ENCODE assay signal across 8 cellular contexts in the genomic region with DNA sequence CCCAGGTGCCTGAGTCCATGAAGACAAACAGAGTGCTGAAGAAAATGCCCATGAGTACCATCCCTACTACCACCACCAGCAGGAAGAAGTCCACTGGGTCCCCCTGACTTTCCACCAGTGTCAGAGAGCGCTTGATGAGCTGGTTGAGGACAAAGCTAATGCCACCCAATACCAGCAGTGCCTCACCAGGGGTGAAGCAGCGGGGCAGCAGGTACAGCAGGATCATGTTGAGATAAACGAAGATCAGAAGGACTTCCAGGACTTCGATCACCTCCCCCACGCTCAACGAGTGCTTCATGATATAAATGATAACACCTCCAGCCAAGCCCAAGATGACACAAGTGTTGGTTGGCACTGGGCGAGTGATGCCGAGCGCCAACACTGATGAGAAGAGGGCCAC. TPM values are rescaled to one million over a fixed set of nuclear protein-coding genes. Genes with fewer than 3 reads are reported as not detected.
DNase-seq lines count a peak whose midpoint lies in the region; ATAC-seq, FAIRE-seq and TF ChIP-seq lines count a peak whose summit lies in the region.

No MANE protein-coding gene starts in this region.

- H3K18ac ChIP-seq in H9 (ENCODE audit: insufficient read length, low read depth, low read length) = no peak overlapping the region

- ATAC-seq in activated B cell treated with CpG ODN at 0.5 μM for 24 hours (ENCODE audit: low read depth) = no peak

- H4K20me1 ChIP-seq in H9 (ENCODE audit: control insufficient read depth, insufficient read depth, insufficient read length) = peaks cover 4% of the 10 kb centered on the region

- H3K4me1 ChIP-seq in H9 (ENCODE audit: insufficient read depth, low read length) (peaks cover 4% of the 10 kb centered on the region; the same call in 1 of the 2 replicates), skeletal muscle satellite cell (ENCODE audit: control insufficient read depth, insufficient read depth, low read length) (peaks cover 11% of the 10 kb centered on the region)

- H3K23me2 ChIP-seq in H9 (ENCODE audit: insufficient read length, low read depth, low read length, poor library complexity, severe bottlenecking) = peaks cover 12% of the 10 kb centered on the region

- H2AK5ac ChIP-seq in H9 (ENCODE audit: insufficient read length, low read length) = no peak overlapping the region

- no peak overlapping the region for H4K5ac ChIP-seq in H9 (ENCODE audit: insufficient read length, low read depth, low read length)

- no peak overlapping the region for H2BK15ac ChIP-seq in H9 (ENCODE audit: low read depth, low read length)

- no peak overlapping the region for H2BK120ac ChIP-seq in H9 (ENCODE audit: low read depth, low read length, poor library complexity, severe bottlenecking)

- H3K27ac Mint-ChIP-seq in H9 = peak overlapping the region in 2 of 3 experiments; percentile 99 to 100; a peak in 2 of 7 replicates
- H3K27ac Mint-ChIP-seq in activated B cell treated with CpG ODN at 0.5 μM for 24 hours = peak overlapping the region; percentile 97
- H3K27ac Mint-ChIP-seq in glutamatergic neuron (ENCODE audit: unreplicated experiment) = peak overlapping the region; percentile 53

- H3K23ac ChIP-seq in H9 (ENCODE audit: insufficient read length, low read depth, low read length) = no peak overlapping the region

- intact Hi-C loops in activated B cell treated with CpG ODN at 0.5 μM for 24 hours (cut with micrococcal nuclease) = loop anchor here (10.0 kb wide), 1 partner anchor 242 kb away; a partner anchor contains a TSS

- no peak overlapping the region for H4K91ac ChIP-seq in H9 (ENCODE audit: insufficient read length, low read depth, low read length)

- H3K27me3 ChIP-seq in H9 (ENCODE audit: insufficient read depth, low read length) (no peaks in the 10 kb centered on the region), skeletal muscle satellite cell (ENCODE audit: control insufficient read depth, insufficient read depth, low read length) (no peaks in the 10 kb centered on the region)

- H3K79me1 ChIP-seq in H9 (ENCODE audit: insufficient read depth, low read depth, low read length, poor library complexity, severe bottlenecking) = no peaks in the 10 kb centered on the region

- H2BK5ac ChIP-seq in H9 (ENCODE audit: insufficient read length, low read length) = no peak overlapping the region

- H2BK12ac ChIP-seq in H9 (ENCODE audit: insufficient read length, low read depth, low read length) = no peak overlapping the region

- H3K9ac ChIP-seq in H9 (ENCODE audit: extremely low read depth, insufficient read length, low read length) = no peak overlapping the region
- H3K9ac ChIP-seq in skeletal muscle satellite cell (ENCODE audit: low read depth, low read length) = peak overlapping the region; percentile 94

- H3K14ac ChIP-seq in H9 (ENCODE audit: insufficient read depth, low read length) = no peak overlapping the region

- DNase-seq in H9 = no peak
- no peak for DNase-seq in activated B cell treated with CpG ODN at 0.5 μM for 24 hours
- no peak for DNase-seq in glutamatergic neuron
- no peak for DNase-seq in RCC 7860 (ENCODE audit: low spot score)
- no peak for DNase-seq in activated effector memory CD4-positive, alpha-beta T cell treated with anti-CD3 and anti-CD28 coated beads, Interleukin-2, amount 50 U/mL, for 16 hours
- DNase-seq in stimulated activated CD4-positive, alpha-beta T cell treated with anti-CD3 and anti-CD28 coated beads, Interleukin-4, amount 100 ng/mL, for 24 hours = no peak
- DNase-seq in HTR-8/SVneo (ENCODE audit: insufficient read length, low spot score) = no peak

- H3K36me3 Mint-ChIP-seq in H9 (ENCODE audit: insufficient read depth in 1 of 3, low read depth in 3 of 3) (peaks cover 12 to 35% (median 25%) of the 10 kb centered on the region in 3 experiments; a peak in 6 of 7 replicates), activated B cell treated with CpG ODN at 0.5 μM for 24 hours (ENCODE audit: low read depth) (peaks cover 27% of the 10 kb centered on the region), glutamatergic neuron (ENCODE audit: unreplicated experiment) (peaks cover 4% of the 10 kb centered on the region)

- no peak overlapping the region for H4K8ac ChIP-seq in H9 (replicated peaks; ENCODE audit: insufficient read length, low read depth, low read length)

- no peaks in the 10 kb centered on the region for H3K9me3 ChIP-seq in H9 (ENCODE audit: control insufficient read depth, low read depth, low read length)
- H3K9me3 ChIP-seq in skeletal muscle satellite cell (replicated peaks; ENCODE audit: low read length) = no peaks in the 10 kb centered on the region

- CTCF ChIA-PET in activated B cell treated with CpG ODN at 0.5 μM for 24 hours (lab: Charles Lee) = no interaction called here

- TF ChIP-seq CTCF in H9 (conservative IDR thresholded peaks at IDR 0.05) (no peak), activated B cell treated with CpG ODN at 0.5 μM for 24 hours (IDR thresholded peaks at IDR 0.05) (no peak), glutamatergic neuron (IDR thresholded peaks at IDR 0.05; ENCODE audit: partially characterized antibody, unreplicated experiment) (no peak)

- H3K27me3 Mint-ChIP-seq in H9 (ENCODE audit: low read depth) (peaks cover 2% of the 10 kb centered on the region; the same call in 1 of the 2 replicates), activated B cell treated with CpG ODN at 0.5 μM for 24 hours (no peaks in the 10 kb centered on the region), glutamatergic neuron (ENCODE audit: unreplicated experiment) (peaks cover 11% of the 10 kb centered on the region)

- H3K4me3 Mint-ChIP-seq in H9 = peak overlapping the region; percentile 98 to 99
- peak overlapping the region; percentile 98 for H3K4me3 Mint-ChIP-seq in activated B cell treated with CpG ODN at 0.5 μM for 24 hours
- H3K4me3 Mint-ChIP-seq in glutamatergic neuron (ENCODE audit: unreplicated experiment) = peak overlapping the region; percentile 100

- no peak overlapping the region for H2AFZ ChIP-seq in H9 (ENCODE audit: low read length)

- H3K56ac ChIP-seq in H9 (ENCODE audit: insufficient read length, low read depth, low read length) = no peak overlapping the region

- H3K4me1 Mint-ChIP-seq in H9 (peaks cover 11 to 17% of the 10 kb centered on the region in 2 experiments), activated B cell treated with CpG ODN at 0.5 μM for 24 hours (peaks cover 28% of the 10 kb centered on the region), glutamatergic neuron (ENCODE audit: low read depth, unreplicated experiment) (peaks cover 11% of the 10 kb centered on the region)

- POLR2A ChIA-PET in activated B cell treated with CpG ODN at 0.5 μM for 24 hours (lab: Charles Lee) = interaction anchor here (0.5 to 1.3 kb wide), 2 partner anchors 21 to 152 kb away, joined by 3 to 9 read pairs; no protein-coding TSS in a partner anchor

- no peaks in the 10 kb centered on the region; the same call in 1 of the 2 replicates for H3K79me2 ChIP-seq in H9 (ENCODE audit: insufficient read depth, low read length)

- H2BK20ac ChIP-seq in H9 (ENCODE audit: low read depth, low read length, poor library complexity, severe bottlenecking) = no peak overlapping the region

- WGBS in H9 (ENCODE audit: extremely low coverage, insufficient read length, low lambda C conversion rate) = no CpG with 5 or more reads among the region's 9 CpGs

- FAIRE-seq in RCC 7860 (lab: Jason Lieb, UNC) (no peak), HTR-8/SVneo (lab: Jason Lieb, UNC) (no peak)

- H3K9me3 Mint-ChIP-seq in H9 (no peaks in the 10 kb centered on the region), activated B cell treated with CpG ODN at 0.5 μM for 24 hours (no peaks in the 10 kb centered on the region), glutamatergic neuron (ENCODE audit: unreplicated experiment) (peaks cover 7% of the 10 kb centered on the region)

- peaks cover 9% of the 10 kb centered on the region for H3K36me3 ChIP-seq in skeletal muscle satellite cell (ENCODE audit: insufficient read depth, low read length)

- H3K4me3 ChIP-seq in skeletal muscle satellite cell (ENCODE audit: low read length) = peak overlapping the region; percentile 96

- no peak overlapping the region for H3K27ac ChIP-seq in H9 (ENCODE audit: insufficient read length, low read depth, low read length)

- peak overlapping the region; percentile 53 for H3K4me2 ChIP-seq in H9 (ENCODE audit: insufficient read depth, insufficient read length, low read length)
- peak overlapping the region; percentile 95 for H3K4me2 ChIP-seq in skeletal muscle satellite cell (ENCODE audit: low read length)

- no peak overlapping the region for H3K4ac ChIP-seq in H9 (ENCODE audit: low read depth, low read length)

- H3T11ph ChIP-seq in H9 (ENCODE audit: low read length) = no peak overlapping the region

RNA-seq across cellular contexts. Expression of a gene that starts 0.9 kb away (rescaled TPM):
- total RNA-seq in H9 (2021) (20.1 and 20.2 TPM in 2 replicates), activated B cell treated with CpG ODN at 0.5 μM for 24 hours (9.0 and 10.3 TPM in 2 replicates), glutamatergic neuron (ENCODE audit: unreplicated experiment) (16.6 TPM)
- 19.0 and 22.3 TPM in 2 replicates for total RNA-seq in skeletal muscle satellite cell (2012; rRNA removed)

RNA-seq across cellular contexts. Expression of a gene that starts 1.0 kb away (rescaled TPM):
- total RNA-seq in H9 (2021) (101 and 104 TPM in 2 replicates), activated B cell treated with CpG ODN at 0.5 μM for 24 hours (76.9 and 103 TPM in 2 replicates), glutamatergic neuron (ENCODE audit: unreplicated experiment) (63.6 TPM)
- 42.6 and 47.2 TPM in 2 replicates for total RNA-seq in skeletal muscle satellite cell (2012; rRNA removed)

RNA-seq across cellular contexts. Expression of a gene that starts 25.8 kb away (rescaled TPM):
- total RNA-seq in H9 (2021) = 18.0 and 22.2 TPM in 2 replicates
- total RNA-seq in activated B cell treated with CpG ODN at 0.5 μM for 24 hours = 0.86 and 1.0 TPM in 2 replicates
- total RNA-seq in glutamatergic neuron (ENCODE audit: unreplicated experiment) = 4.4 TPM
- total RNA-seq in skeletal muscle satellite cell (2012; rRNA removed) = 4.8 and 7.9 TPM in 2 replicates
